Comparison of ENCODE assay signal across 8 cellular contexts in genomic region chr3:107240183-107241091, GRCh38.
DNase-seq lines count a peak whose midpoint lies in the region; ATAC-seq and TF ChIP-seq lines count a peak whose summit lies in the region.

No MANE protein-coding gene starts in this region.

- H3K27ac ChIP-seq in SK-N-MC, result no peak overlapping the region
- peak overlapping the region; percentile 70 to 76 for H3K27ac ChIP-seq in thoracic aorta

- peaks cover 18 to 29% (median 19%) of the 10 kb centered on the region in 3 donors for H3K4me1 Mint-ChIP-seq in IgD-negative memory B cell
- H3K4me1 Mint-ChIP-seq in osteocyte (ENCODE audit: unreplicated experiment), result peaks cover 46% of the 10 kb centered on the region

- intact Hi-C loops in head of caudate nucleus (cut with DNase I), result loop anchor here (2.0 kb wide), 1 partner anchor 190 kb away; no protein-coding TSS in a partner anchor

- H3K4me1 ChIP-seq in thoracic aorta (ENCODE audit: control insufficient read depth in 1 of 2, low read depth in 2 of 2), result peaks cover 4 to 55% of the 10 kb centered on the region in 2 donors

- DNase-seq in EH (ENCODE audit: low read depth), result peak; percentile 84
- no peak for DNase-seq in SK-N-MC (ENCODE audit: low read depth, low spot score)
- peak; percentile 76 for DNase-seq in activated naive CD4-positive, alpha-beta T cell treated with anti-CD3 and anti-CD28 coated beads, Interleukin-2, amount 50 U/mL, for 16 hours
- peak; percentile 53 to 93 (median 86) for DNase-seq in head of caudate nucleus
- DNase-seq in osteocyte (ENCODE audit: extremely low spot score, unreplicated experiment), result peak; percentile 93
- no peak for DNase-seq in thoracic aorta (ENCODE audit: low spot score)

- H3K36me3 Mint-ChIP-seq in IgD-negative memory B cell (no peaks in the 10 kb centered on the region), osteocyte (ENCODE audit: unreplicated experiment) (peaks cover 5% of the 10 kb centered on the region)

- H3K4me3 Mint-ChIP-seq in IgD-negative memory B cell, result peak overlapping the region; percentile 92 to 97 (median 96)
- H3K4me3 Mint-ChIP-seq in osteocyte (ENCODE audit: unreplicated experiment), result peak overlapping the region; percentile 98

- H3K27ac Mint-ChIP-seq in IgD-negative memory B cell (peak overlapping the region in 2 of 3 donors; percentile 84 to 89), osteocyte (ENCODE audit: unreplicated experiment) (peak overlapping the region; percentile 95)

- TF ChIP-seq CTCF in osteocyte (IDR thresholded peaks at IDR 0.05), result no peak
- TF ChIP-seq CTCF in thoracic aorta (IDR thresholded peaks at IDR 0.05), result no peak

- H3K9me3 Mint-ChIP-seq in IgD-negative memory B cell (no peaks in the 10 kb centered on the region), osteocyte (ENCODE audit: unreplicated experiment) (peaks cover 4% of the 10 kb centered on the region)

- H3K9ac ChIP-seq in SK-N-MC (ENCODE audit: insufficient read length), result peak overlapping the region; percentile 79

- H3K4me3 ChIP-seq in SK-N-MC, result peak overlapping the region; percentile 83
- H3K4me3 ChIP-seq in thoracic aorta, result peak overlapping the region; percentile 95

- H3K27me3 Mint-ChIP-seq in IgD-negative memory B cell, result no peaks in the 10 kb centered on the region
- no peaks in the 10 kb centered on the region for H3K27me3 Mint-ChIP-seq in osteocyte (ENCODE audit: unreplicated experiment)

- H3K27me3 ChIP-seq in thoracic aorta (replicated peaks; ENCODE audit: insufficient read depth), result no peaks in the 10 kb centered on the region

- ATAC-seq in GM21717 (IDR thresholded peaks at IDR 0.05; ENCODE audit: unreplicated experiment) (peak; percentile 94), thoracic aorta (ENCODE audit: insufficient number of reproducible peaks, low FRiP score, low read depth) (no peak)

- H3K9me3 ChIP-seq in SK-N-MC (ENCODE audit: low read depth, low read length) (no peaks in the 10 kb centered on the region), thoracic aorta (no peaks in the 10 kb centered on the region)

- H3K36me3 ChIP-seq in SK-N-MC (ENCODE audit: insufficient read depth, low read length) (no peaks in the 10 kb centered on the region), thoracic aorta (no peaks in the 10 kb centered on the region)

Comparison
In these comparisons a context has a peak if more than half of its experiments do, and no peak if none do; other contexts are left out.
1. DNase-seq: peak in EH (single experiment), activated naive CD4-positive, alpha-beta T cell treated with anti-CD3 and anti-CD28 coated beads, Interleukin-2, amount 50 U/mL, for 16 hours (single experiment), head of caudate nucleus (42 of 42) and osteocyte (single experiment); none in SK-N-MC (single experiment) and thoracic aorta (single experiment).